In the genomic region with DNA sequence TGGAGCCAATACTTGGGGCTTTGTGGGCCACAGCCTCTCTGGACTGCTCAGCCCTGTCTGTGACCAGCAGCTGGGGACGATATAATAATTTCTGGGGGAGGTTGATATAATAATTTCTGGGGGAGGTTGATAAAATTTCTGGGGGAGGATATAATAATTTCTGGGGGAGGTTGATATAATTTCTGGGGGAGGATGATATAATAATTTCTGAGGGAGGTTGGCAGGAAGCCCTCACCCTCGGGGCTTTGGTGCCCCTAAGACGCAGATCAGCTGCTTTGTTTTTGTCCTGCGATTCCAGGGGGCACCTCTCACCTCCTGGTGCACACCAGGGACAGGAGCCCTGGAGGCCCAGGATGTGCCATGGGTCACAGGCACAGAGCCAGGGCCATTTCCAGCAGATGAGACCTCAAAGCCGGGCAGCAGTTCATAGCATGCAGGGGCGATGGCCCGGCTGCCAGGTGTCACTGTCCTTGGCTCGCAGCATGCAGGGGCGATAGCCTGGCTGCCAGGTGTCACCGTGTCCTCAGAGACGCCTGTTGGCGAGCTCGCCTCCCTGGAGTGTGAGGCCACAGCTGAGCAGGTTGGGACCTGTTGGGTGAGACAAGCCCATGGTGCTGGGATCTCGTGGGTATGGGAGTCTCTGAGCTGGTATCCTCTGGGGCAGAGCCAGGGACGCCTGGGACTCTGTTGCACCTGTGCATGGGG, we compare ENCODE assay signal across 1 cellular context.
A peak's percentile ranks its signal among the peaks of the same experiment; 100 is the strongest.
TF ChIP-seq lines count a peak whose summit lies in the region.

No MANE protein-coding gene starts in this region.

TF ChIP-seq in HEK293, 187 proteins besides CTCF, POLR2A, EP300 and RAD21 (continued from another document):
- TF ChIP-seq SCRT1 (tag by site-specific recombination; IDR thresholded peaks at IDR 0.05; ENCODE audit: borderline replicate concordance) (0 out of 2 replicates have a peak, but pooled peaks have one; percentile 37), ZSCAN30 (tag by site-specific recombination; IDR thresholded peaks at IDR 0.05) (no peak), GLIS1 (tag by site-specific recombination; IDR thresholded peaks at IDR 0.05) (0 out of 2 replicates have a peak, but pooled peaks have one; percentile 13), ZNF148 (tag by site-specific recombination; IDR thresholded peaks at IDR 0.05; ENCODE audit: borderline replicate concordance) (no peak), ZNF184 (tag by site-specific recombination; IDR thresholded peaks at IDR 0.05) (no peak), MEIS1 (CRISPR knock-in tag; IDR thresholded peaks at IDR 0.05; ENCODE audit: borderline replicate concordance) (no peak), ZNF624 (tag by site-specific recombination; IDR thresholded peaks at IDR 0.05) (no peak), ZNF843 (tag by site-specific recombination; IDR thresholded peaks at IDR 0.05) (no peak), BCL11A (tag by site-specific recombination; IDR thresholded peaks at IDR 0.05; ENCODE audit: low read depth) (no peak), ZNF169 (tag by site-specific recombination; IDR thresholded peaks at IDR 0.05) (no peak)
- TF ChIP-seq, protein P1, sequence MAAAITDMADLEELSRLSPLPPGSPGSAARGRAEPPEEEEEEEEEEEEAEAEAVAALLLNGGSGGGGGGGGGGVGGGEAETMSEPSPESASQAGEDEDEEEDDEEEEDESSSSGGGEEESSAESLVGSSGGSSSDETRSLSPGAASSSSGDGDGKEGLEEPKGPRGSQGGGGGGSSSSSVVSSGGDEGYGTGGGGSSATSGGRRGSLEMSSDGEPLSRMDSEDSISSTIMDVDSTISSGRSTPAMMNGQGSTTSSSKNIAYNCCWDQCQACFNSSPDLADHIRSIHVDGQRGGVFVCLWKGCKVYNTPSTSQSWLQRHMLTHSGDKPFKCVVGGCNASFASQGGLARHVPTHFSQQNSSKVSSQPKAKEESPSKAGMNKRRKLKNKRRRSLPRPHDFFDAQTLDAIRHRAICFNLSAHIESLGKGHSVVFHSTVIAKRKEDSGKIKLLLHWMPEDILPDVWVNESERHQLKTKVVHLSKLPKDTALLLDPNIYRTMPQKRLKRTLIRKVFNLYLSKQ (tag by site-specific recombination; IDR thresholded peaks at IDR 0.05; ENCODE audit: borderline replicate concordance) = no peak
- TF ChIP-seq, protein P2, sequence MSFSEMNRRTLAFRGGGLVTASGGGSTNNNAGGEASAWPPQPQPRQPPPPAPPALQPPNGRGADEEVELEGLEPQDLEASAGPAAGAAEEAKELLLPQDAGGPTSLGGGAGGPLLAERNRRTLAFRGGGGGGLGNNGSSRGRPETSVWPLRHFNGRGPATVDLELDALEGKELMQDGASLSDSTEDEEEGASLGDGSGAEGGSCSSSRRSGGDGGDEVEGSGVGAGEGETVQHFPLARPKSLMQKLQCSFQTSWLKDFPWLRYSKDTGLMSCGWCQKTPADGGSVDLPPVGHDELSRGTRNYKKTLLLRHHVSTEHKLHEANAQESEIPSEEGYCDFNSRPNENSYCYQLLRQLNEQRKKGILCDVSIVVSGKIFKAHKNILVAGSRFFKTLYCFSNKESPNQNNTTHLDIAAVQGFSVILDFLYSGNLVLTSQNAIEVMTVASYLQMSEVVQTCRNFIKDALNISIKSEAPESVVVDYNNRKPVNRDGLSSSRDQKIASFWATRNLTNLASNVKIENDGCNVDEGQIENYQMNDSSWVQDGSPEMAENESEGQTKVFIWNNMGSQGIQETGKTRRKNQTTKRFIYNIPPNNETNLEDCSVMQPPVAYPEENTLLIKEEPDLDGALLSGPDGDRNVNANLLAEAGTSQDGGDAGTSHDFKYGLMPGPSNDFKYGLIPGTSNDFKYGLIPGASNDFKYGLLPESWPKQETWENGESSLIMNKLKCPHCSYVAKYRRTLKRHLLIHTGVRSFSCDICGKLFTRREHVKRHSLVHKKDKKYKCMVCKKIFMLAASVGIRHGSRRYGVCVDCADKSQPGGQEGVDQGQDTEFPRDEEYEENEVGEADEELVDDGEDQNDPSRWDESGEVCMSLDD (tag by site-specific recombination; IDR thresholded peaks at IDR 0.05) = no peak
- TF ChIP-seq, protein P3, sequence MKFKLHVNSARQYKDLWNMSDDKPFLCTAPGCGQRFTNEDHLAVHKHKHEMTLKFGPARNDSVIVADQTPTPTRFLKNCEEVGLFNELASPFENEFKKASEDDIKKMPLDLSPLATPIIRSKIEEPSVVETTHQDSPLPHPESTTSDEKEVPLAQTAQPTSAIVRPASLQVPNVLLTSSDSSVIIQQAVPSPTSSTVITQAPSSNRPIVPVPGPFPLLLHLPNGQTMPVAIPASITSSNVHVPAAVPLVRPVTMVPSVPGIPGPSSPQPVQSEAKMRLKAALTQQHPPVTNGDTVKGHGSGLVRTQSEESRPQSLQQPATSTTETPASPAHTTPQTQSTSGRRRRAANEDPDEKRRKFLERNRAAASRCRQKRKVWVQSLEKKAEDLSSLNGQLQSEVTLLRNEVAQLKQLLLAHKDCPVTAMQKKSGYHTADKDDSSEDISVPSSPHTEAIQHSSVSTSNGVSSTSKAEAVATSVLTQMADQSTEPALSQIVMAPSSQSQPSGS (tag by site-specific recombination; IDR thresholded peaks at IDR 0.05; ENCODE audit: low read depth) = no peak
